19 cellular contexts compared by ENCODE assay signal in genomic region chr12:85621041-85621440, GRCh38.
DNase-seq lines count a peak whose midpoint lies in the region; ATAC-seq and TF ChIP-seq lines count a peak whose summit lies in the region.
"Had no signal": no experiment of that assay in that cellular context is flagged by ENCODE, and none has a peak within 500 bp of the region (broad histone marks: within the 10 kb centered on the region; RNA-seq: fewer than 3 reads in every experiment).

No MANE protein-coding gene starts in this region.

- H3K9me3 ChIP-seq in neuron (ENCODE audit: low read length) (no peaks in the 10 kb centered on the region), uterus (no peaks in the 10 kb centered on the region)
- H3K9me3 ChIP-seq: A549 had no signal

- H3K4me3 ChIP-seq in GM23338 (no peak overlapping the region), neuron (ENCODE audit: low read length) (no peak overlapping the region), uterus (no peak overlapping the region)
- H3K4me3 ChIP-seq: A549, GM12878 had no signal

- intact Hi-C loops in uterus (cut with DNase I; ENCODE audit: low total_unique reads): no loop called here

- no peaks in the 10 kb centered on the region for H3K9me2 ChIP-seq in GM23338 (ENCODE audit: insufficient read depth)

- no peaks in the 10 kb centered on the region for H3K27me3 ChIP-seq in GM23338 (ENCODE audit: insufficient read depth)
- no peaks in the 10 kb centered on the region for H3K27me3 ChIP-seq in foreskin keratinocyte
- H3K27me3 ChIP-seq in neuron (ENCODE audit: insufficient read depth, low read length): no peaks in the 10 kb centered on the region
- no peaks in the 10 kb centered on the region for H3K27me3 ChIP-seq in uterus

- DNase-seq in GM23338 (ENCODE audit: low spot score) (no peak), RPMI7951 (ENCODE audit: low read depth) (peak; percentile 4), foreskin keratinocyte (peak; percentile 40 to 70), uterus (no peak), omental fat pad (ENCODE audit: low spot score) (no peak)
- DNase-seq: DND-41, GOT3, Karpas-422, NCI-H1694, NCI-H446, NCI-H526, OCI-M1, SIG-M5 had no signal

- H3F3A ChIP-seq in GM23338 (replicated peaks; ENCODE audit: low read depth): no peaks in the 10 kb centered on the region

- no peak overlapping the region for H3K4me3 Mint-ChIP-seq in GM23338
- H3K4me3 Mint-ChIP-seq: B cell, CD14-positive monocyte had no signal

- no peaks in the 10 kb centered on the region for H3K4me1 ChIP-seq in GM23338 (ENCODE audit: insufficient read depth)
- peaks cover 3% of the 10 kb centered on the region for H3K4me1 ChIP-seq in foreskin keratinocyte
- peaks cover 5% of the 10 kb centered on the region for H3K4me1 ChIP-seq in neuron (ENCODE audit: insufficient read depth, low read length)
- no peaks in the 10 kb centered on the region for H3K4me1 ChIP-seq in uterus
- H3K4me1 ChIP-seq: A549 had no signal

- no peak for ATAC-seq in GM23338
- ATAC-seq in foreskin keratinocyte: peak; percentile 88
- no peak for ATAC-seq in HG03354 (IDR thresholded peaks at IDR 0.05; ENCODE audit: poor library complexity, severe bottlenecking, unreplicated experiment)
- ATAC-seq in omental fat pad (ENCODE audit: low FRiP score): no peak
- ATAC-seq: A549, GM12878 had no signal

- no peaks in the 10 kb centered on the region for H3K9me3 Mint-ChIP-seq in GM23338
- H3K9me3 Mint-ChIP-seq: CD14-positive monocyte had no signal

- TF ChIP-seq CTCF in GM23338 (conservative IDR thresholded peaks at IDR 0.05; ENCODE audit: low read depth in 2 of 2) (no peak), foreskin keratinocyte (conservative IDR thresholded peaks at IDR 0.05) (no peak), uterus (IDR thresholded peaks at IDR 0.05) (no peak), omental fat pad (IDR thresholded peaks at IDR 0.05) (no peak)

- H3K27ac Mint-ChIP-seq in GM23338: 0 out of 2 replicates have a peak overlapping the region, but pooled peaks have one; percentile 1
- H3K27ac Mint-ChIP-seq: B cell, CD14-positive monocyte had no signal

- no peaks in the 10 kb centered on the region for H3K79me2 ChIP-seq in GM23338 (replicated peaks; ENCODE audit: insufficient read depth)

- TF ChIP-seq POLR2A in uterus (IDR thresholded peaks at IDR 0.05): no peak

- H3K36me3 Mint-ChIP-seq in GM23338 (ENCODE audit: low read depth): no peaks in the 10 kb centered on the region
- H3K36me3 Mint-ChIP-seq: CD14-positive monocyte had no signal

- no peak overlapping the region for H3K4me2 ChIP-seq in GM23338
- H3K4me2 ChIP-seq: A549 had no signal

- H3K27ac ChIP-seq in GM23338 (ENCODE audit: low read depth) (no peak overlapping the region), foreskin keratinocyte (no peak overlapping the region), uterus (no peak overlapping the region)
- H3K27ac ChIP-seq: A549 had no signal

- H4K20me1 ChIP-seq in GM23338 (replicated peaks; ENCODE audit: insufficient read depth): no peaks in the 10 kb centered on the region

- H2AFZ ChIP-seq in GM23338 (no peak overlapping the region), neuron (ENCODE audit: low read depth, low read length) (peak overlapping the region; percentile 49)

- H3K36me3 ChIP-seq in GM23338 (ENCODE audit: insufficient read depth) (no peaks in the 10 kb centered on the region), neuron (ENCODE audit: insufficient read depth, low read length) (no peaks in the 10 kb centered on the region), uterus (no peaks in the 10 kb centered on the region)

- 0 out of 3 replicates have a peak, but pooled peaks cover 3% of the 10 kb centered on the region for H3K4me1 Mint-ChIP-seq in GM23338
- H3K4me1 Mint-ChIP-seq: B cell, CD14-positive monocyte had no signal

- H3K27me3 Mint-ChIP-seq in GM23338 (ENCODE audit: insufficient read depth, low read depth, poor library complexity): no peaks in the 10 kb centered on the region
- H3K27me3 Mint-ChIP-seq: B cell had no signal

TF ChIP-seq in GM23338, 12 proteins besides CTCF, POLR2A, EP300 and RAD21:
- TF ChIP-seq ETS1 (IDR thresholded peaks at IDR 0.05): no peak
- TF ChIP-seq ZNF114 (CRISPR knock-in tag; IDR thresholded peaks at IDR 0.05): no peak
- no peak for TF ChIP-seq NANOG (IDR thresholded peaks at IDR 0.05; ENCODE audit: borderline replicate concordance)

Comparison
In these comparisons a context has a peak if more than half of its experiments do, and no peak if none do; other contexts are left out.
1. DNase-seq: peak in RPMI7951 (single experiment) and foreskin keratinocyte (2 of 2); none in GM23338 (single experiment), uterus (0 of 2) and omental fat pad (single experiment).